ENCODE assay signal across 9 cellular contexts in the genomic region with DNA sequence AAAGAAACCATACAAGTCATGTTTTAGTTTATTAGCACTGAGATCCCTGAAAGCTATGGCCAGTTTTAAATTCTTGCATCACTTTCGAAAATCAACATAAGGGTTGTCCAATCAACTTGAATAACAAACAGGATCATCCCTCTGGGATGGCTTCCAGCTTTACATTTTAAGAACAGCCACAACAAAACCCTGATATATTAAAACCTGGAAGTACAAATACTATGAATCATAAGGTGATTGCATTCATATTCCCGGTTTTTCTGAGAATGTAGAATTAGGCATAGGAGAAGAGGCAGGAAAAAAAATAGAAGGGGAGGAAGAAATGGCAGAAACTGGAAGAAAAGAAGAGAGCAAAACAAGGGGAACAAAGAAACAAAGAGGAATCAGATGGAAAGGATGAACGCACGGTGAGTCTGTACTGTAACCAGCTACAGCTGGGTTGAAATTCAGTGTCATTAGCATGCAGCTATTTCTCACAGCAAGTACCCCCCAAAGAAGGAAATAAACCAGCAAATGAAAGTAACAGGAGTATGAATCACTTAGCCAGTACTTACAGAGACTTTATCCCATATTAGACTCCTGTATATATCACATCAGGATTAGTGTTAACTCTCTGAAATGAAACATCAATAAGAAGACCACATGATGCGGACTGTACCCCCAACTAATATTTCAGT.
DNase-seq lines count a peak whose midpoint lies in the region; TF ChIP-seq lines count a peak whose summit lies in the region.
"Had no signal": no experiment of that assay in that cellular context is flagged by ENCODE, and none has a peak within 500 bp of the region (broad histone marks: within the 10 kb centered on the region; RNA-seq: fewer than 3 reads in every experiment).

No MANE protein-coding gene starts in this region.

- H3K27me3 Mint-ChIP-seq in IgD-negative memory B cell: no peaks in the 10 kb centered on the region
- peaks cover 15% of the 10 kb centered on the region for H3K27me3 Mint-ChIP-seq in brain
- no peaks in the 10 kb centered on the region for H3K27me3 Mint-ChIP-seq in osteocyte (ENCODE audit: unreplicated experiment)
- no peaks in the 10 kb centered on the region for H3K27me3 Mint-ChIP-seq in activated CD4-positive, alpha-beta memory T cell treated with anti-CD3 and anti-CD28 coated beads, Interleukin-2, amount 10 ng/mL, durations not matched to agents 7 days and 5 days

- CTCF ChIA-PET in activated CD4-positive, alpha-beta memory T cell treated with anti-CD3 and anti-CD28 coated beads, Interleukin-2, amount 10 ng/mL, durations not matched to agents 7 days and 5 days (lab: Charles Lee): interaction anchor here (1.0 to 1.8 kb wide), 2 partner anchors 10 to 108 kb away, joined by 3 to 4 read pairs; no protein-coding TSS in a partner anchor

- TF ChIP-seq CTCF in brain (conservative IDR thresholded peaks at IDR 0.05) (no peak), osteocyte (IDR thresholded peaks at IDR 0.05) (no peak)

- peaks cover 0 to 1% (median 0%) of the 10 kb centered on the region in 3 donors for H3K9me3 Mint-ChIP-seq in IgD-negative memory B cell
- peaks cover 0 to 4% (median 0%) of the 10 kb centered on the region in 5 experiments for H3K9me3 Mint-ChIP-seq in brain
- H3K9me3 Mint-ChIP-seq in osteocyte (ENCODE audit: unreplicated experiment): no peaks in the 10 kb centered on the region
- peaks cover 8% of the 10 kb centered on the region for H3K9me3 Mint-ChIP-seq in activated CD4-positive, alpha-beta memory T cell treated with anti-CD3 and anti-CD28 coated beads, Interleukin-2, amount 10 ng/mL, durations not matched to agents 7 days and 5 days

- DNase-seq in GM03348 (ENCODE audit: low spot score) (peak; percentile 41), osteocyte (ENCODE audit: extremely low spot score, unreplicated experiment) (no peak), DMS79 treated with DMSO at 0.1 percent for 48 hours (lab: John Stamatoyannopoulos, UW) (no peak), NCI-H510A treated with DMSO at 0.1 percent for 48 hours (lab: John Stamatoyannopoulos, UW) (no peak), DMS153 (lab: John Stamatoyannopoulos, UW) (no peak)
- DNase-seq in activated CD4-positive, alpha-beta memory T cell treated with anti-CD3 and anti-CD28 coated beads, Interleukin-2, amount 10 ng/mL, durations not matched to agents 7 days and 5 days: no peak
- DNase-seq: stimulated activated CD4-positive, alpha-beta T cell treated with anti-CD3 and anti-CD28 coated beads, Interleukin-4, amount 100 ng/mL, for 24 hours had no signal

- peaks cover 5 to 19% (median 17%) of the 10 kb centered on the region in 3 donors for H3K4me1 Mint-ChIP-seq in IgD-negative memory B cell
- H3K4me1 Mint-ChIP-seq in brain: peaks cover 29% of the 10 kb centered on the region
- peaks cover 20% of the 10 kb centered on the region for H3K4me1 Mint-ChIP-seq in osteocyte (ENCODE audit: unreplicated experiment)
- peaks cover 41% of the 10 kb centered on the region for H3K4me1 Mint-ChIP-seq in activated CD4-positive, alpha-beta memory T cell treated with anti-CD3 and anti-CD28 coated beads, Interleukin-2, amount 10 ng/mL, durations not matched to agents 7 days and 5 days

- H3K27ac Mint-ChIP-seq in IgD-negative memory B cell: peak overlapping the region in 2 of 3 donors; percentile 12 to 18
- peak overlapping the region in 4 of 5 experiments; percentile 1 to 85 (median 46) for H3K27ac Mint-ChIP-seq in brain
- peak overlapping the region; percentile 64 for H3K27ac Mint-ChIP-seq in osteocyte (ENCODE audit: unreplicated experiment)
- no peak overlapping the region for H3K27ac Mint-ChIP-seq in activated CD4-positive, alpha-beta memory T cell treated with anti-CD3 and anti-CD28 coated beads, Interleukin-2, amount 10 ng/mL, durations not matched to agents 7 days and 5 days

- H3K36me3 Mint-ChIP-seq in IgD-negative memory B cell (peaks cover 5% of the 10 kb centered on the region), brain (no peaks in the 10 kb centered on the region), osteocyte (ENCODE audit: unreplicated experiment) (no peaks in the 10 kb centered on the region)
- H3K36me3 Mint-ChIP-seq in activated CD4-positive, alpha-beta memory T cell treated with anti-CD3 and anti-CD28 coated beads, Interleukin-2, amount 10 ng/mL, durations not matched to agents 7 days and 5 days (ENCODE audit: low read depth): peaks cover 12% of the 10 kb centered on the region

- H3K4me3 Mint-ChIP-seq in IgD-negative memory B cell: peak overlapping the region in 3 of 4 donors; percentile 16 to 83 (median 73)
- peak overlapping the region in 1 of 5 experiments; percentile 4 for H3K4me3 Mint-ChIP-seq in brain
- H3K4me3 Mint-ChIP-seq in osteocyte (ENCODE audit: unreplicated experiment): no peak overlapping the region
- H3K4me3 Mint-ChIP-seq in activated CD4-positive, alpha-beta memory T cell treated with anti-CD3 and anti-CD28 coated beads, Interleukin-2, amount 10 ng/mL, durations not matched to agents 7 days and 5 days: no peak overlapping the region

- POLR2A ChIA-PET in activated CD4-positive, alpha-beta memory T cell treated with anti-CD3 and anti-CD28 coated beads, Interleukin-2, amount 10 ng/mL, durations not matched to agents 7 days and 5 days (lab: Charles Lee): interaction anchor here (2.4 kb wide), 1 partner anchor 11 kb away, joined by 9 read pairs; no protein-coding TSS in a partner anchor

Comparison
In these comparisons a context has a peak if more than half of its experiments do, and no peak if none do; other contexts are left out.
1. H3K4me3 Mint-ChIP-seq: peak in IgD-negative memory B cell (3 of 4); none in osteocyte (single experiment) and activated CD4-positive, alpha-beta memory T cell treated with anti-CD3 and anti-CD28 coated beads, Interleukin-2, amount 10 ng/mL, durations not matched to agents 7 days and 5 days (single experiment).